In genomic region chr3:112855074-112855473, GRCh38 we compare ENCODE assay signal across 10 cellular contexts. TPM values are rescaled to one million over a fixed set of nuclear protein-coding genes. Genes with fewer than 3 reads are reported as not detected.
"Had no signal": no experiment of that assay in that cellular context is flagged by ENCODE, and none has a peak within 500 bp of the region (broad histone marks: within the 10 kb centered on the region; RNA-seq: fewer than 3 reads in every experiment).

No MANE protein-coding gene starts in this region.

RNA-seq across cellular contexts. Expression of gene CD200R1L, which starts 8.4 kb away (rescaled TPM):
- total RNA-seq: OCI-LY7, PC-3, Peyer's patch, Right ventricle myocardium inferior, Right ventricle myocardium superior, RPMI7951, SJCRH30, SJSA1, SK-MEL-5 had no signal
- polyA plus RNA-seq: SK-N-SH had no signal
